Comparison of ENCODE assay signal across 17 cellular contexts in the genomic region with DNA sequence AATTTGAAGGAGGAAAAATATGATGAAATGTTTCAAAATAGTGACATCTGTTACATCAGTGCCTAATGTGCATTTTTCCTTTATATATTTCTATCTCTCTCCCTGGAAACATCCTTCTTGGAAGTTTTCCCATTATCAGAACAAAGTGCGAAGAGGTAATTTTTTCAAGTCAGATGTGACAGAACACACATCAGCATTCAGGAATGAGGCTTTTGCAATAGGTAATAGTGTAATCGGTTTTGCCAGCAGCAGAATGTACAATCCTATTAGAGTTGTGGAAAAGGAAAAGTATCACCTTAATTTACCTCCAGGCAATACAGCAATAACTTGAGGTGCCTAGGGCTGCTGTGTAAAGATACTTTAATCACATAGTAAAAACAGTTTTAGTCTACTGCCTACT.
"Had no signal": no experiment of that assay in that cellular context is flagged by ENCODE, and none has a peak within 500 bp of the region (broad histone marks: within the 10 kb centered on the region; RNA-seq: fewer than 3 reads in every experiment).

No MANE protein-coding gene starts in this region.

- H3K4me3 Mint-ChIP-seq: activated CD4-positive, alpha-beta T cell treated with anti-CD3 and anti-CD28 coated beads, Interleukin-2, amount 10 ng/mL, durations not matched to agents 24 days and 14 days; activated CD8-positive, alpha-beta T cell treated with anti-CD3 and anti-CD28 coated beads for 36 hours; nephron; type B pancreatic cell had no signal

- H3K27ac Mint-ChIP-seq: activated CD4-positive, alpha-beta T cell treated with anti-CD3 and anti-CD28 coated beads, Interleukin-2, amount 10 ng/mL, durations not matched to agents 24 days and 14 days; activated CD8-positive, alpha-beta T cell treated with anti-CD3 and anti-CD28 coated beads for 36 hours; activated T-helper 2 cell treated with anti-CD3 and anti-CD28 coated beads, Interferon-gamma antibody, Interleukin-2, Interleukin-4, amounts not matched to agents 10 μg/mL and 5 μg/mL and 100 μg/mL, durations not matched to agents 14 hours and 24 hours and 36 hours; type B pancreatic cell had no signal

- H3K4me1 Mint-ChIP-seq: activated CD4-positive, alpha-beta T cell treated with anti-CD3 and anti-CD28 coated beads, Interleukin-2, amount 10 ng/mL, durations not matched to agents 24 days and 14 days had no signal

- DNase-seq: activated CD4-positive, alpha-beta T cell treated with anti-CD3 and anti-CD28 coated beads, Interleukin-2, amount 10 ng/mL, durations not matched to agents 24 days and 14 days; activated CD8-positive, alpha-beta T cell treated with anti-CD3 and anti-CD28 coated beads for 36 hours; activated naive CD4-positive, alpha-beta T cell treated with Interleukin-2 at 50 U/mL for 16 hours; activated T-cell treated with anti-CD3 and anti-CD28 coated beads, Interleukin-2, amount 50 U/mL, for 1 hour; brain microvascular endothelial cell; effector CD4-positive, alpha-beta T cell; esophagus squamous epithelium; left lung; midbrain; nucleus accumbens; right cardiac atrium; stimulated activated naive CD8-positive, alpha-beta T cell treated with anti-CD3 and anti-CD28 coated beads, Interleukin-15, Interleukin-2, amounts not matched to agents 100 U/mL and 50 U/mL, for 24 hours; T1000 had no signal

- H3K27ac ChIP-seq: brain microvascular endothelial cell, esophagus squamous epithelium, left lung, skin epidermis had no signal

- H3K9me3 ChIP-seq: esophagus squamous epithelium, left lung had no signal

- H3K27me3 ChIP-seq: brain microvascular endothelial cell, esophagus squamous epithelium, left lung had no signal

- H3K36me3 ChIP-seq: brain microvascular endothelial cell, esophagus squamous epithelium, left lung had no signal

- H3K9me3 Mint-ChIP-seq: activated CD4-positive, alpha-beta T cell treated with anti-CD3 and anti-CD28 coated beads, Interleukin-2, amount 10 ng/mL, durations not matched to agents 24 days and 14 days; activated CD8-positive, alpha-beta T cell treated with anti-CD3 and anti-CD28 coated beads for 36 hours; activated T-helper 2 cell treated with anti-CD3 and anti-CD28 coated beads, Interferon-gamma antibody, Interleukin-2, Interleukin-4, amounts not matched to agents 10 μg/mL and 5 μg/mL and 100 μg/mL, durations not matched to agents 14 hours and 24 hours and 36 hours; nephron had no signal

- H3K4me1 ChIP-seq: esophagus squamous epithelium, left lung had no signal

- ATAC-seq: activated CD8-positive, alpha-beta T cell treated with anti-CD3 and anti-CD28 coated beads for 36 hours; left lung; right cardiac atrium; stimulated activated naive CD8-positive, alpha-beta T cell treated with anti-CD3 and anti-CD28 coated beads, Interleukin-15, Interleukin-2, amounts not matched to agents 100 U/mL and 50 U/mL, for 24 hours had no signal

- H3K27me3 Mint-ChIP-seq: activated CD4-positive, alpha-beta T cell treated with anti-CD3 and anti-CD28 coated beads, Interleukin-2, amount 10 ng/mL, durations not matched to agents 24 days and 14 days; activated CD8-positive, alpha-beta T cell treated with anti-CD3 and anti-CD28 coated beads for 36 hours had no signal

- H3K4me3 ChIP-seq: esophagus squamous epithelium, left lung, skin epidermis had no signal
